ENCODE assay signal across 8 cellular contexts in genomic region chr22:20531404-20532181, GRCh38. TPM values are rescaled to one million over a fixed set of nuclear protein-coding genes. Genes with fewer than 3 reads are reported as not detected.
DNase-seq lines count a peak whose midpoint lies in the region; ATAC-seq and TF ChIP-seq lines count a peak whose summit lies in the region.

No MANE protein-coding gene starts in this region.

- peak overlapping the region in 8 of 10 donors; percentile 25 to 78 (median 60) for H3K4me3 Mint-ChIP-seq in naive thymus-derived CD8-positive, alpha-beta T cell

- POLR2A ChIA-PET in naive thymus-derived CD8-positive, alpha-beta T cell (lab: Charles Lee) = interaction anchor here (1.0 to 3.2 kb wide), 9 partner anchors 12 to 67 kb away, joined by 3 to 21 read pairs (median 5); partner anchors contain the start of gene MED15

- no peak for TF ChIP-seq CTCF in Peyer's patch (IDR thresholded peaks at IDR 0.05)

- H3K27ac ChIP-seq in Peyer's patch = peak overlapping the region in 3 of 4 donors; percentile 49 to 79 (median 70)

- H3K36me3 ChIP-seq in Peyer's patch = peaks cover 0 to 31% (median 0%) of the 10 kb centered on the region in 3 donors

- DNase-seq in EL (peak; percentile 98), Peyer's patch (peak in 2 of 3 donors; percentile 68 to 70), cerebellar cortex (ENCODE audit: low spot score) (no peak), RPMI8226 (no peak)
- DNase-seq in naive thymus-derived CD8-positive, alpha-beta T cell = no peak
- DNase-seq in activated CD8-positive, alpha-beta memory T cell treated with anti-CD3 and anti-CD28 coated beads, Interleukin-2, amount 50 U/mL, for 4 hours = no peak

- no peak overlapping the region for H3K4me3 ChIP-seq in Peyer's patch

- ATAC-seq in esophagus mucosa = peak; percentile 90
- ATAC-seq in naive thymus-derived CD8-positive, alpha-beta T cell = peak; percentile 26 to 57
- ATAC-seq in HG03108 (IDR thresholded peaks at IDR 0.05; ENCODE audit: unreplicated experiment) = no peak

- peaks cover 5 to 46% (median 7%) of the 10 kb centered on the region in 4 donors for H3K4me1 ChIP-seq in Peyer's patch

- no peaks in the 10 kb centered on the region for H3K9me3 ChIP-seq in Peyer's patch

- H3K36me3 Mint-ChIP-seq in naive thymus-derived CD8-positive, alpha-beta T cell = peaks cover 4 to 41% (median 7%) of the 10 kb centered on the region in 3 donors

- TF ChIP-seq POLR2A in Peyer's patch (IDR thresholded peaks at IDR 0.05) = no peak

- peak overlapping the region; percentile 82 to 98 (median 88) for H3K27ac Mint-ChIP-seq in naive thymus-derived CD8-positive, alpha-beta T cell

- H3K27me3 ChIP-seq in Peyer's patch = no peaks in the 10 kb centered on the region

- H3K27me3 Mint-ChIP-seq in naive thymus-derived CD8-positive, alpha-beta T cell = no peaks in the 10 kb centered on the region

- H3K4me1 Mint-ChIP-seq in naive thymus-derived CD8-positive, alpha-beta T cell = peaks cover 40 to 79% (median 76%) of the 10 kb centered on the region in 4 donors

- H3K9me3 Mint-ChIP-seq in naive thymus-derived CD8-positive, alpha-beta T cell = no peaks in the 10 kb centered on the region

RNA-seq across cellular contexts. Expression of gene MED15, which starts 24.2 kb away (rescaled TPM):
- 100 to 1,000 TPM; 115 to 215 (median 161) TPM for total RNA-seq in Peyer's patch
- 51.7 TPM for total RNA-seq in esophagus mucosa
- 100 to 1,000 TPM; 308 to 327 TPM for total RNA-seq in naive thymus-derived CD8-positive, alpha-beta T cell
- 10 to 100 TPM; 25.4 to 85.2 (median 38.2) TPM for polyA plus RNA-seq in naive thymus-derived CD8-positive, alpha-beta T cell

RNA-seq across cellular contexts. Expression of gene KLHL22, which starts 36.0 kb away (rescaled TPM):
- total RNA-seq in Peyer's patch (10 to 100 TPM; 12.6 to 23.9 (median 19.2) TPM), esophagus mucosa (5.0 TPM)
- total RNA-seq in naive thymus-derived CD8-positive, alpha-beta T cell = 10 to 100 TPM; 65.0 to 71.9 TPM
- 10 to 100 TPM; 16.1 to 25.4 (median 20.0) TPM for polyA plus RNA-seq in naive thymus-derived CD8-positive, alpha-beta T cell

Comparison
In these comparisons a context has a peak if more than half of its experiments do, and no peak if none do; other contexts are left out.
1. DNase-seq: peak in EL (single experiment) and Peyer's patch (2 of 3); none in naive thymus-derived CD8-positive, alpha-beta T cell (0 of 10), cerebellar cortex (single experiment), RPMI8226 (single experiment) and activated CD8-positive, alpha-beta memory T cell treated with anti-CD3 and anti-CD28 coated beads, Interleukin-2, amount 50 U/mL, for 4 hours (single experiment).